Comparison of ENCODE assay signal across 23 cellular contexts in genomic region chr11:15675683-15676082, GRCh38.
"Had no signal": no experiment of that assay in that cellular context is flagged by ENCODE, and none has a peak within 500 bp of the region (broad histone marks: within the 10 kb centered on the region; RNA-seq: fewer than 3 reads in every experiment).

No MANE protein-coding gene starts in this region.

- H3K36me3 ChIP-seq: esophagus squamous epithelium, left lung, lower lobe of right lung, prostate gland, right atrium auricular region, sigmoid colon, spleen, thoracic aorta, tibial nerve, upper lobe of left lung had no signal

- H3K9me3 ChIP-seq: prostate gland had no signal

- H3K36me3 Mint-ChIP-seq: stimulated activated naive B cell treated with anti-CD40 and anti-IgM and Interleukin-4, amounts not matched to agents 10 μg/mL and 1 μg/mL and 100 μg/mL, for 72 hours had no signal

- H3K27me3 ChIP-seq: left lung, right atrium auricular region, sigmoid colon, tibial nerve, upper lobe of left lung had no signal

- H3K27ac ChIP-seq: coronary artery, esophagus squamous epithelium, left lung, lower lobe of right lung, prostate gland, right atrium auricular region, sigmoid colon, skin epidermis, spleen, thoracic aorta, tibial nerve, upper lobe of left lung had no signal

- H3K27ac Mint-ChIP-seq: naive thymus-derived CD8-positive, alpha-beta T cell; nephron progenitor cell; stimulated activated naive B cell treated with anti-CD40 and anti-IgM and Interleukin-4, amounts not matched to agents 10 μg/mL and 1 μg/mL and 100 μg/mL, for 72 hours; stimulated activated naive CD8-positive, alpha-beta T cell treated with anti-CD3 and anti-CD28 coated beads, Interleukin-15, Interleukin-2, amounts not matched to agents 100 ng/mL and 50 ng/mL, for 24 hours had no signal

- H3K4me3 ChIP-seq: coronary artery, esophagus squamous epithelium, left lung, lower lobe of right lung, prostate gland, right atrium auricular region, sigmoid colon, skin epidermis, spleen, thoracic aorta, tibial nerve, upper lobe of left lung had no signal

- DNase-seq: dermis blood vessel endothelial cell; effector memory CD4-positive, alpha-beta T cell; esophagus squamous epithelium; foreskin melanocyte; kidney; left lung; lower lobe of right lung; naive thymus-derived CD8-positive, alpha-beta T cell; nephron progenitor cell; nucleus accumbens; sigmoid colon; spleen; stimulated activated CD4-positive, alpha-beta T cell treated with anti-CD3 and anti-CD28 coated beads, Interleukin-4, amount 100 ng/mL, for 4 hours; stimulated activated naive B cell treated with anti-CD40 and anti-IgM and Interleukin-4, amounts not matched to agents 10 μg/mL and 1 μg/mL and 100 μg/mL, for 72 hours; upper lobe of left lung had no signal

- H3K4me1 ChIP-seq: esophagus squamous epithelium, left lung, lower lobe of right lung, prostate gland, sigmoid colon, spleen, tibial nerve had no signal

- H3K4me3 Mint-ChIP-seq: central memory CD8-positive, alpha-beta T cell; naive thymus-derived CD8-positive, alpha-beta T cell; nephron progenitor cell; stimulated activated naive B cell treated with anti-CD40 and anti-IgM and Interleukin-4, amounts not matched to agents 10 μg/mL and 1 μg/mL and 100 μg/mL, for 72 hours; stimulated activated naive CD8-positive, alpha-beta T cell treated with anti-CD3 and anti-CD28 coated beads, Interleukin-15, Interleukin-2, amounts not matched to agents 100 ng/mL and 50 ng/mL, for 24 hours had no signal

- H3K4me1 Mint-ChIP-seq: central memory CD8-positive, alpha-beta T cell; naive thymus-derived CD8-positive, alpha-beta T cell; nephron progenitor cell; stimulated activated naive B cell treated with anti-CD40 and anti-IgM and Interleukin-4, amounts not matched to agents 10 μg/mL and 1 μg/mL and 100 μg/mL, for 72 hours had no signal

- ATAC-seq: left lung; lower lobe of right lung; naive thymus-derived CD8-positive, alpha-beta T cell; stimulated activated naive B cell treated with anti-CD40 and anti-IgM and Interleukin-4, amounts not matched to agents 10 μg/mL and 1 μg/mL and 100 μg/mL, for 72 hours had no signal
